Comparison of ENCODE assay signal across 18 cellular contexts in the genomic region with DNA sequence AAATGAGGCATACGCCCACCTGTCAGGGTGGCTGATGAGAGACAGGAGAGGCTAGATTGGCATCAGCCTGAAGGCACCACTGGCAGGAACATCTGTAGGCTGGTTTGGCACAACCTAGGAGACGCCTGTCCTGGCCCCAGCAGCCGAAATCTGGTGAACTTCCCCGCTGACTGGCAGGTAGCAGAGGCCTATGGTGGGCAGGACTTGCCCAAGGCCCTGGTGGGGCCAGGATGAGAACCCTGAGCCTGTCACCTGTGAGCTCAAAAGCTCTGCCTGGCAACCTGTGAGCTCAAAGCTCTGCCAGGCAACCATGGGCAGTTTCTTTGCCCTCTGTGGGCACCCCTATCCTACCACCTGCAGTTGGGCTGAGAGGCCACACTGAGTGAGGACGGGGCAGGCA. TPM values are rescaled to one million over a fixed set of nuclear protein-coding genes. Genes with fewer than 3 reads are reported as not detected.
DNase-seq lines count a peak whose midpoint lies in the region; ATAC-seq, FAIRE-seq and TF ChIP-seq lines count a peak whose summit lies in the region.
"Had no signal": no experiment of that assay in that cellular context is flagged by ENCODE, and none has a peak within 500 bp of the region (broad histone marks: within the 10 kb centered on the region; RNA-seq: fewer than 3 reads in every experiment).

No MANE protein-coding gene starts in this region.

- no peak for ATAC-seq in right lobe of liver
- no peak for ATAC-seq in HepG2
- no peak for ATAC-seq in HG03442 (IDR thresholded peaks at IDR 0.05; ENCODE audit: unreplicated experiment)
- no peak for ATAC-seq in HG02798 (IDR thresholded peaks at IDR 0.05; ENCODE audit: poor library complexity, unreplicated experiment)
- ATAC-seq: activated CD8-positive, alpha-beta memory T cell treated with anti-CD3 and anti-CD28 coated beads, Interleukin-2, amount 10 ng/mL, durations not matched to agents 7 days and 5 days; naive thymus-derived CD8-positive, alpha-beta T cell had no signal

- H4K20me1 ChIP-seq in HepG2 (ENCODE audit: insufficient read depth, low read length): no peaks in the 10 kb centered on the region

- no peak for TF ChIP-seq RAD21 in HepG2 (CRISPR knock-in tag; IDR thresholded peaks at IDR 0.05)

- H2AFZ ChIP-seq in HepG2 (ENCODE audit: low read length): no peak overlapping the region

- FAIRE-seq in HepG2 (lab: Jason Lieb, UNC): no peak

- DNase-seq in right lobe of liver: peak; percentile 17 to 44 (median 39)
- DNase-seq in HepG2 (ENCODE audit: low spot score): no peak
- DNase-seq in activated T-helper 2 cell treated with anti-CD3 and anti-CD28 coated beads, Interferon-gamma antibody, Interleukin-2, Interleukin-4, amounts not matched to agents 10 μg/mL and 5 μg/mL and 100 μg/mL, durations not matched to agents 14 hours and 24 hours and 36 hours (ENCODE audit: low spot score): no peak
- no peak for DNase-seq in neural crest cell (ENCODE audit: low read depth, low spot score)
- DNase-seq in amygdala (lab: John Stamatoyannopoulos, UW): no peak
- DNase-seq in putamen (ENCODE audit: low spot score): no peak
- DNase-seq: activated CD8-positive, alpha-beta memory T cell treated with anti-CD3 and anti-CD28 coated beads, Interleukin-2, amount 10 ng/mL, durations not matched to agents 7 days and 5 days; DMS79; glutamatergic neuron; GOT3; NCI-H2107; NCI-H748 treated with DMSO at 0.1 percent for 48 hours had no signal

- H3K27ac ChIP-seq in right lobe of liver (no peak overlapping the region), HepG2 (ENCODE audit: extremely low read length, insufficient read depth, low read length) (no peak overlapping the region)
- H3K27ac ChIP-seq: epithelial cell of prostate, SJSA1 had no signal

- H3K4me3 ChIP-seq in right lobe of liver (no peak overlapping the region), HepG2 (replicated peaks in 1 of 3; ENCODE audit: insufficient read depth in 1 of 3, low read depth in 2 of 3, low read length in 3 of 3) (no peak overlapping the region)
- H3K4me3 ChIP-seq: SJSA1 had no signal

- H3K27me3 Mint-ChIP-seq in activated T-helper 2 cell treated with anti-CD3 and anti-CD28 coated beads, Interferon-gamma antibody, Interleukin-2, Interleukin-4, amounts not matched to agents 10 μg/mL and 5 μg/mL and 100 μg/mL, durations not matched to agents 14 hours and 24 hours and 36 hours (ENCODE audit: low read depth): peaks cover 2% of the 10 kb centered on the region
- H3K27me3 Mint-ChIP-seq in neural crest cell (ENCODE audit: low read depth): peaks cover 14% of the 10 kb centered on the region

- in situ Hi-C loops in HepG2 (cut with HindIII; ENCODE audit: extremely low pct_ligation_motif_present, low pct_unique_long_range_greater_than_20kb): loop anchor here (25.0 kb wide), 1 partner anchor 224 kb away; no protein-coding TSS in a partner anchor

- POLR2A ChIA-PET in HepG2 (lab: Yijun Ruan, JAX): no interaction called here

- WGBS in right lobe of liver (ENCODE audit: insufficient coverage, low coverage, low lambda C conversion rate, missing lambda C conversion rate): no CpG with 5 or more reads among the region's 5 CpGs
- 100% methylated on average over 2 of the region's 5 CpGs for WGBS in HepG2 (ENCODE audit: low lambda C conversion rate)

- CTCF ChIA-PET in HepG2 (lab: Yijun Ruan, JAX; ENCODE audit: low intra/inter-chr PET ratio, low total read pairs): no interaction called here

- H3K9me3 Mint-ChIP-seq in activated T-helper 2 cell treated with anti-CD3 and anti-CD28 coated beads, Interferon-gamma antibody, Interleukin-2, Interleukin-4, amounts not matched to agents 10 μg/mL and 5 μg/mL and 100 μg/mL, durations not matched to agents 14 hours and 24 hours and 36 hours: no peaks in the 10 kb centered on the region
- no peaks in the 10 kb centered on the region for H3K9me3 Mint-ChIP-seq in neural crest cell
- H3K9me3 Mint-ChIP-seq: naive thymus-derived CD8-positive, alpha-beta T cell; stimulated activated naive CD8-positive, alpha-beta T cell treated with anti-CD3 and anti-CD28 coated beads, Interleukin-15, Interleukin-2, amounts not matched to agents 100 ng/mL and 50 ng/mL, for 24 hours had no signal

- TF ChIP-seq POLR2A in right lobe of liver (IDR thresholded peaks at IDR 0.05) (no peak), HepG2 (IDR thresholded peaks at IDR 0.05; ENCODE audit: insufficient read depth in 1 of 2, low read depth in 2 of 2, low read length in 2 of 2) (no peak)

- H3K27ac Mint-ChIP-seq in activated T-helper 2 cell treated with anti-CD3 and anti-CD28 coated beads, Interferon-gamma antibody, Interleukin-2, Interleukin-4, amounts not matched to agents 10 μg/mL and 5 μg/mL and 100 μg/mL, durations not matched to agents 14 hours and 24 hours and 36 hours: no peak overlapping the region
- H3K27ac Mint-ChIP-seq in neural crest cell (ENCODE audit: unreplicated experiment): no peak overlapping the region

- H3K9ac ChIP-seq in HepG2 (ENCODE audit: insufficient read depth, low read depth, low read length): no peak overlapping the region

- no peak overlapping the region for H3K4me2 ChIP-seq in HepG2 (ENCODE audit: low read depth, low read length)

- H3K4me1 ChIP-seq in right lobe of liver (peaks cover 0 to 7% (median 0%) of the 10 kb centered on the region in 4 donors), HepG2 (ENCODE audit: insufficient read depth, low read length) (no peaks in the 10 kb centered on the region)
- H3K4me1 ChIP-seq: SJSA1 had no signal

- H3K36me3 ChIP-seq in right lobe of liver: peaks cover 0 to 5% (median 2%) of the 10 kb centered on the region in 4 donors
- H3K36me3 ChIP-seq in HepG2 (replicated peaks in 1 of 2; ENCODE audit: control insufficient read depth in 1 of 2, insufficient read depth in 2 of 2, low read length in 2 of 2): peaks cover 26 to 46% of the 10 kb centered on the region in 2 experiments; a peak in 4 of 5 replicates

- no TSS peak for BruUV-seq in HepG2 (replicated peaks; lab: Mats Ljungman, UMichigan)

- intact Hi-C loops in right lobe of liver (cut with DNase I): no loop called here
- intact Hi-C loops in HepG2 (cut with micrococcal nuclease; ENCODE audit: unreplicated experiment): no loop called here
- intact Hi-C loops in activated T-helper 2 cell treated with anti-CD3 and anti-CD28 coated beads, Interferon-gamma antibody, Interleukin-2, Interleukin-4, amounts not matched to agents 10 μg/mL and 5 μg/mL and 100 μg/mL, durations not matched to agents 14 hours and 24 hours and 36 hours (cut with micrococcal nuclease): loop anchor here (5.0 kb wide), 2 partner anchors 119 to 209 kb away; no protein-coding TSS in a partner anchor

- peaks cover 17% of the 10 kb centered on the region for H3K4me1 Mint-ChIP-seq in activated T-helper 2 cell treated with anti-CD3 and anti-CD28 coated beads, Interferon-gamma antibody, Interleukin-2, Interleukin-4, amounts not matched to agents 10 μg/mL and 5 μg/mL and 100 μg/mL, durations not matched to agents 14 hours and 24 hours and 36 hours (ENCODE audit: low read depth)
- H3K4me1 Mint-ChIP-seq in neural crest cell: peaks cover 28% of the 10 kb centered on the region

- no peaks in the 10 kb centered on the region for H3K9me3 ChIP-seq in right lobe of liver
- no peaks in the 10 kb centered on the region for H3K9me3 ChIP-seq in HepG2 (ENCODE audit: low read length)
- H3K9me3 ChIP-seq: SJSA1 had no signal

- TF ChIP-seq EP300 in HepG2 (IDR thresholded peaks at IDR 0.05; ENCODE audit: low read depth in 2 of 2, low read length in 2 of 2): no peak
- no peak for TF ChIP-seq EP300 in HepG2 (CRISPR knock-in tag; IDR thresholded peaks at IDR 0.05; ENCODE audit: borderline replicate concordance)

- TF ChIP-seq CTCF in right lobe of liver (IDR thresholded peaks at IDR 0.05) (no peak), HepG2 (CRISPR knock-in tag; IDR thresholded peaks at IDR 0.05) (no peak), neural crest cell (conservative IDR thresholded peaks at IDR 0.05) (no peak)

- H3K27me3 ChIP-seq in right lobe of liver (no peaks in the 10 kb centered on the region), HepG2 (ENCODE audit: control insufficient read depth in 1 of 2, insufficient read depth in 2 of 2, low read length in 2 of 2) (no peaks in the 10 kb centered on the region)
- H3K27me3 ChIP-seq: SJSA1 had no signal

- peak overlapping the region; percentile 45 for H3K4me3 Mint-ChIP-seq in activated T-helper 2 cell treated with anti-CD3 and anti-CD28 coated beads, Interferon-gamma antibody, Interleukin-2, Interleukin-4, amounts not matched to agents 10 μg/mL and 5 μg/mL and 100 μg/mL, durations not matched to agents 14 hours and 24 hours and 36 hours (ENCODE audit: low read depth)
- peak overlapping the region; percentile 37 for H3K4me3 Mint-ChIP-seq in neural crest cell
- H3K4me3 Mint-ChIP-seq: activated CD8-positive, alpha-beta memory T cell treated with anti-CD3 and anti-CD28 coated beads, Interleukin-2, amount 10 ng/mL, durations not matched to agents 7 days and 5 days; stimulated activated naive CD8-positive, alpha-beta T cell treated with anti-CD3 and anti-CD28 coated beads, Interleukin-15, Interleukin-2, amounts not matched to agents 100 ng/mL and 50 ng/mL, for 24 hours had no signal

- no peaks in the 10 kb centered on the region for H3K79me2 ChIP-seq in HepG2 (ENCODE audit: insufficient read depth, low read length)

- peaks cover 18% of the 10 kb centered on the region for H3K36me3 Mint-ChIP-seq in activated T-helper 2 cell treated with anti-CD3 and anti-CD28 coated beads, Interferon-gamma antibody, Interleukin-2, Interleukin-4, amounts not matched to agents 10 μg/mL and 5 μg/mL and 100 μg/mL, durations not matched to agents 14 hours and 24 hours and 36 hours (ENCODE audit: low read depth)
- peaks cover 3% of the 10 kb centered on the region for H3K36me3 Mint-ChIP-seq in neural crest cell (ENCODE audit: low read depth)

RNA-seq across cellular contexts. Expression of a gene that starts 2.5 kb away (rescaled TPM):
- total RNA-seq in right lobe of liver (1 to 10 TPM; 1.1 to 7.1 (median 4.1) TPM), HepG2 (2016; rRNA removed; fragmentation: Illumina TruSeq; extraction: Trizol) (not detected in 2 replicates), neural crest cell (5.7 TPM in 2 replicates)
- total RNA-seq in HepG2 (2016; cell fraction: cytosol; rRNA removed; fragmentation: Illumina TruSeq; extraction: Trizol; ENCODE audit: low read depth): not detected in 2 replicates
- total RNA-seq in HepG2 (2016; cell fraction: insoluble cytoplasmic fraction; rRNA removed; fragmentation: Illumina TruSeq; extraction: Trizol): not detected in 2 replicates
- not detected in 2 replicates for total RNA-seq in HepG2 (2016; cell fraction: membrane; rRNA removed; fragmentation: Illumina TruSeq; extraction: Trizol)
- not detected in 2 replicates for total RNA-seq in HepG2 (2016; cell fraction: nucleus; rRNA removed; fragmentation: Illumina TruSeq; extraction: Trizol)
- not detected in 2 replicates for polyA plus RNA-seq in HepG2 (2011; rRNA removed)
- polyA plus RNA-seq in HepG2 (2011; cell fraction: cytosol; rRNA removed): not detected in 2 replicates
- not detected in 2 replicates for polyA plus RNA-seq in HepG2 (2011; cell fraction: nucleus; rRNA removed)
- polyA plus RNA-seq in HepG2 (2012): 0.07 TPM in 1 of 2 replicates, not detected in the other
- not detected in 2 replicates for polyA plus RNA-seq in HepG2 (2016; cell fraction: cytosol; fragmentation: Illumina TruSeq; extraction: Trizol; ENCODE audit: low read depth)
- not detected in 2 replicates for polyA plus RNA-seq in HepG2 (2016; cell fraction: insoluble cytoplasmic fraction; fragmentation: Illumina TruSeq; extraction: Trizol; ENCODE audit: low read depth)
- polyA plus RNA-seq in HepG2 (2016; cell fraction: membrane; fragmentation: Illumina TruSeq; extraction: Trizol; ENCODE audit: low read depth): not detected in 2 replicates
- polyA plus RNA-seq in HepG2 (2016; cell fraction: nucleus; fragmentation: Illumina TruSeq; extraction: Trizol; ENCODE audit: insufficient read depth, low read depth): not detected in 2 replicates
- polyA minus RNA-seq in HepG2 (2011; rRNA and poly(A)+ RNA removed; ENCODE audit: low replicate concordance): 1.4 TPM in 1 of 2 replicates, not detected in the other
- not detected in 2 replicates for polyA minus RNA-seq in HepG2 (2011; cell fraction: cytosol; rRNA and poly(A)+ RNA removed)
- polyA minus RNA-seq in HepG2 (2011; cell fraction: nucleus; rRNA and poly(A)+ RNA removed): not detected in 2 replicates
- total RNA-seq in activated T-helper 2 cell treated with anti-CD3 and anti-CD28 coated beads, Interferon-gamma antibody, Interleukin-2, Interleukin-4, amounts not matched to agents 10 μg/mL and 5 μg/mL and 100 μg/mL, durations not matched to agents 14 hours and 24 hours and 36 hours: 10.3 TPM in 2 replicates
- total RNA-seq: SJSA1 had no signal
- polyA plus RNA-seq: naive thymus-derived CD8-positive, alpha-beta T cell had no signal

RNA-seq across cellular contexts. Expression of a gene that starts 21.4 kb away (rescaled TPM):
- total RNA-seq in right lobe of liver: 1 to 10 TPM; 2.9 to 7.1 (median 5.0) TPM
- 8.9 and 15.2 TPM in 2 replicates for total RNA-seq in HepG2 (2016; rRNA removed; fragmentation: Illumina TruSeq; extraction: Trizol)
- 9.3 TPM in 2 replicates for total RNA-seq in HepG2 (2016; cell fraction: cytosol; rRNA removed; fragmentation: Illumina TruSeq; extraction: Trizol; ENCODE audit: low read depth)
- total RNA-seq in HepG2 (2016; cell fraction: insoluble cytoplasmic fraction; rRNA removed; fragmentation: Illumina TruSeq; extraction: Trizol): 9.3 and 15.6 TPM in 2 replicates
- total RNA-seq in HepG2 (2016; cell fraction: membrane; rRNA removed; fragmentation: Illumina TruSeq; extraction: Trizol): 18.3 and 19.5 TPM in 2 replicates
- 16.4 and 16.6 TPM in 2 replicates for total RNA-seq in HepG2 (2016; cell fraction: nucleus; rRNA removed; fragmentation: Illumina TruSeq; extraction: Trizol)
- 15.4 and 18.6 TPM in 2 replicates for polyA plus RNA-seq in HepG2 (2011; rRNA removed)
- 16.1 and 19.7 TPM in 2 replicates for polyA plus RNA-seq in HepG2 (2011; cell fraction: cytosol; rRNA removed)
- 28.4 and 31.3 TPM in 2 replicates for polyA plus RNA-seq in HepG2 (2011; cell fraction: nucleus; rRNA removed)
- polyA plus RNA-seq in HepG2 (2012): 11.1 and 17.5 TPM in 2 replicates
- polyA plus RNA-seq in HepG2 (2016; cell fraction: cytosol; fragmentation: Illumina TruSeq; extraction: Trizol; ENCODE audit: low read depth): 16.2 and 17.4 TPM in 2 replicates
- polyA plus RNA-seq in HepG2 (2016; cell fraction: insoluble cytoplasmic fraction; fragmentation: Illumina TruSeq; extraction: Trizol; ENCODE audit: low read depth): 8.6 and 11.3 TPM in 2 replicates
- polyA plus RNA-seq in HepG2 (2016; cell fraction: membrane; fragmentation: Illumina TruSeq; extraction: Trizol; ENCODE audit: low read depth): 16.1 and 17.7 TPM in 2 replicates
- polyA plus RNA-seq in HepG2 (2016; cell fraction: nucleus; fragmentation: Illumina TruSeq; extraction: Trizol; ENCODE audit: insufficient read depth, low read depth): 31.8 and 34.3 TPM in 2 replicates
- 11.5 and 32.8 TPM in 2 replicates for polyA minus RNA-seq in HepG2 (2011; rRNA and poly(A)+ RNA removed; ENCODE audit: low replicate concordance)
- polyA minus RNA-seq in HepG2 (2011; cell fraction: cytosol; rRNA and poly(A)+ RNA removed): 4.7 and 5.8 TPM in 2 replicates
- 21.2 and 32.8 TPM in 2 replicates for polyA minus RNA-seq in HepG2 (2011; cell fraction: nucleus; rRNA and poly(A)+ RNA removed)
- total RNA-seq in activated T-helper 2 cell treated with anti-CD3 and anti-CD28 coated beads, Interferon-gamma antibody, Interleukin-2, Interleukin-4, amounts not matched to agents 10 μg/mL and 5 μg/mL and 100 μg/mL, durations not matched to agents 14 hours and 24 hours and 36 hours: 9.4 and 9.6 TPM in 2 replicates
- total RNA-seq in neural crest cell: 17.1 and 18.2 TPM in 2 replicates

RNA-seq across cellular contexts. Expression of a gene that starts 49.5 kb away (rescaled TPM):
- total RNA-seq in right lobe of liver: 10 to 100 TPM; 19.9 to 70.2 (median 25.3) TPM
- total RNA-seq in HepG2 (2016; rRNA removed; fragmentation: Illumina TruSeq; extraction: Trizol): 74.0 and 75.8 TPM in 2 replicates
- total RNA-seq in HepG2 (2016; cell fraction: cytosol; rRNA removed; fragmentation: Illumina TruSeq; extraction: Trizol; ENCODE audit: low read depth): 49.5 and 56.5 TPM in 2 replicates
- 57.1 and 69.6 TPM in 2 replicates for total RNA-seq in HepG2 (2016; cell fraction: insoluble cytoplasmic fraction; rRNA removed; fragmentation: Illumina TruSeq; extraction: Trizol)
- total RNA-seq in HepG2 (2016; cell fraction: membrane; rRNA removed; fragmentation: Illumina TruSeq; extraction: Trizol): 60.2 and 66.9 TPM in 2 replicates
- total RNA-seq in HepG2 (2016; cell fraction: nucleus; rRNA removed; fragmentation: Illumina TruSeq; extraction: Trizol): 33.7 and 37.0 TPM in 2 replicates
- polyA plus RNA-seq in HepG2 (2011; rRNA removed): 150 and 166 TPM in 2 replicates
- polyA plus RNA-seq in HepG2 (2011; cell fraction: cytosol; rRNA removed): 110 and 129 TPM in 2 replicates
- 88.0 and 96.6 TPM in 2 replicates for polyA plus RNA-seq in HepG2 (2011; cell fraction: nucleus; rRNA removed)
- 99.4 and 113 TPM in 2 replicates for polyA plus RNA-seq in HepG2 (2012)
- polyA plus RNA-seq in HepG2 (2016; cell fraction: cytosol; fragmentation: Illumina TruSeq; extraction: Trizol; ENCODE audit: low read depth): 78.3 and 90.9 TPM in 2 replicates
- polyA plus RNA-seq in HepG2 (2016; cell fraction: insoluble cytoplasmic fraction; fragmentation: Illumina TruSeq; extraction: Trizol; ENCODE audit: low read depth): 127 and 143 TPM in 2 replicates
- 82.2 and 92.9 TPM in 2 replicates for polyA plus RNA-seq in HepG2 (2016; cell fraction: membrane; fragmentation: Illumina TruSeq; extraction: Trizol; ENCODE audit: low read depth)
- 92.2 and 94.0 TPM in 2 replicates for polyA plus RNA-seq in HepG2 (2016; cell fraction: nucleus; fragmentation: Illumina TruSeq; extraction: Trizol; ENCODE audit: insufficient read depth, low read depth)
- polyA minus RNA-seq in HepG2 (2011; rRNA and poly(A)+ RNA removed; ENCODE audit: low replicate concordance): 77.2 and 97.6 TPM in 2 replicates
- polyA minus RNA-seq in HepG2 (2011; cell fraction: cytosol; rRNA and poly(A)+ RNA removed): 35.3 and 48.0 TPM in 2 replicates
- polyA minus RNA-seq in HepG2 (2011; cell fraction: nucleus; rRNA and poly(A)+ RNA removed): 55.2 and 55.9 TPM in 2 replicates
- total RNA-seq in activated T-helper 2 cell treated with anti-CD3 and anti-CD28 coated beads, Interferon-gamma antibody, Interleukin-2, Interleukin-4, amounts not matched to agents 10 μg/mL and 5 μg/mL and 100 μg/mL, durations not matched to agents 14 hours and 24 hours and 36 hours: 94.1 and 96.4 TPM in 2 replicates
- 222 and 244 TPM in 2 replicates for total RNA-seq in neural crest cell

RNA-seq across cellular contexts. Expression of a gene that starts 57.9 kb away (rescaled TPM):
- 100 to 1,000 TPM in 5 of 6 experiments, 10 to 100 TPM in 1; 79.4 to 561 (median 307) TPM for total RNA-seq in right lobe of liver
- 537 and 634 TPM in 2 replicates for total RNA-seq in HepG2 (2016; rRNA removed; fragmentation: Illumina TruSeq; extraction: Trizol)
- total RNA-seq in HepG2 (2016; cell fraction: cytosol; rRNA removed; fragmentation: Illumina TruSeq; extraction: Trizol; ENCODE audit: low read depth): 570 and 829 TPM in 2 replicates
- total RNA-seq in HepG2 (2016; cell fraction: insoluble cytoplasmic fraction; rRNA removed; fragmentation: Illumina TruSeq; extraction: Trizol): 593 and 629 TPM in 2 replicates
- total RNA-seq in HepG2 (2016; cell fraction: membrane; rRNA removed; fragmentation: Illumina TruSeq; extraction: Trizol): 414 and 621 TPM in 2 replicates
- total RNA-seq in HepG2 (2016; cell fraction: nucleus; rRNA removed; fragmentation: Illumina TruSeq; extraction: Trizol): 204 and 221 TPM in 2 replicates
- 675 and 735 TPM in 2 replicates for polyA plus RNA-seq in HepG2 (2011; rRNA removed)
- 339 and 935 TPM in 2 replicates for polyA plus RNA-seq in HepG2 (2011; cell fraction: cytosol; rRNA removed)
- 393 and 522 TPM in 2 replicates for polyA plus RNA-seq in HepG2 (2011; cell fraction: nucleus; rRNA removed)
- 517 and 606 TPM in 2 replicates for polyA plus RNA-seq in HepG2 (2012)
- 534 and 721 TPM in 2 replicates for polyA plus RNA-seq in HepG2 (2016; cell fraction: cytosol; fragmentation: Illumina TruSeq; extraction: Trizol; ENCODE audit: low read depth)
- polyA plus RNA-seq in HepG2 (2016; cell fraction: insoluble cytoplasmic fraction; fragmentation: Illumina TruSeq; extraction: Trizol; ENCODE audit: low read depth): 399 and 403 TPM in 2 replicates
- polyA plus RNA-seq in HepG2 (2016; cell fraction: membrane; fragmentation: Illumina TruSeq; extraction: Trizol; ENCODE audit: low read depth): 347 and 448 TPM in 2 replicates
- polyA plus RNA-seq in HepG2 (2016; cell fraction: nucleus; fragmentation: Illumina TruSeq; extraction: Trizol; ENCODE audit: insufficient read depth, low read depth): 271 and 272 TPM in 2 replicates
- polyA minus RNA-seq in HepG2 (2011; rRNA and poly(A)+ RNA removed; ENCODE audit: low replicate concordance): 92.9 and 418 TPM in 2 replicates
- 359 and 483 TPM in 2 replicates for polyA minus RNA-seq in HepG2 (2011; cell fraction: cytosol; rRNA and poly(A)+ RNA removed)
- 37.5 and 61.4 TPM in 2 replicates for polyA minus RNA-seq in HepG2 (2011; cell fraction: nucleus; rRNA and poly(A)+ RNA removed)
- total RNA-seq in activated T-helper 2 cell treated with anti-CD3 and anti-CD28 coated beads, Interferon-gamma antibody, Interleukin-2, Interleukin-4, amounts not matched to agents 10 μg/mL and 5 μg/mL and 100 μg/mL, durations not matched to agents 14 hours and 24 hours and 36 hours: 1,309 and 1,313 TPM in 2 replicates
- 637 and 642 TPM in 2 replicates for total RNA-seq in neural crest cell

Comparison
In these comparisons a context has a peak if more than half of its experiments do, and no peak if none do; other contexts are left out.
1. DNase-seq: peak in right lobe of liver (3 of 3); none in HepG2 (single experiment), activated T-helper 2 cell treated with anti-CD3 and anti-CD28 coated beads, Interferon-gamma antibody, Interleukin-2, Interleukin-4, amounts not matched to agents 10 μg/mL and 5 μg/mL and 100 μg/mL, durations not matched to agents 14 hours and 24 hours and 36 hours (single experiment), neural crest cell (single experiment), amygdala (0 of 56) and putamen (single experiment).